In the genomic region with DNA sequence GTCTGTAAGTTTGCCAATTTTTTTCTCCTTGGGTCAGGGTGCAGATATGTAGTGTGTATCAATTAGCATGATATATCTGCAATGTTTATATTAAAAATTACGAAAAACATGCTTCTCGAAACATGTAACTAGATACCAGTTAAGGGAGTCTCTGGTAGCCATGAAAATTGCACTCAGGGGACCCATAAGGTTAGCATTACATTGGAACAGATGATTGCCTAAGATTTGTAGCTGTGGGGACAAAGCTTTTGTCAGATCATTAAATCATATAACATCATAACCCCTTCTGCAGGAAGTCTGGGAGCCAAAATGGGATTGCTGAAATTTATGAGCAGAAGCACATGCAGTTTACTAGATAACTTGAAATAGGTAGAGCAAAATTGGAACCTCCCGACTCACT, we compare ENCODE assay signal across 23 cellular contexts.
"Had no signal": no experiment of that assay in that cellular context is flagged by ENCODE, and none has a peak within 500 bp of the region (broad histone marks: within the 10 kb centered on the region; RNA-seq: fewer than 3 reads in every experiment).

No MANE protein-coding gene starts in this region.

- H3K9me3 ChIP-seq: ascending aorta, lower lobe of right lung, mucosa of descending colon, right lobe of liver, stomach, transverse colon, uterus had no signal

- H3K27me3 ChIP-seq: adrenal gland, ascending aorta, brain microvascular endothelial cell, right lobe of liver, stomach, transverse colon, uterus had no signal

- H3K4me2 ChIP-seq: smooth muscle cell had no signal

- H3K27ac ChIP-seq: adrenal gland, ascending aorta, brain microvascular endothelial cell, lower lobe of right lung, transverse colon, uterus had no signal

- DNase-seq: activated naive CD4-positive, alpha-beta T cell; activated T-cell treated with anti-CD3 and anti-CD28 coated beads, Interleukin-2, amount 50 U/mL, for 24 hours; adrenal gland; brain microvascular endothelial cell; caudate nucleus; dermis blood vessel endothelial cell; effector CD8-positive, alpha-beta T cell; erythroblast; head of caudate nucleus; islet precursor cell; left colon; lower lobe of right lung; mesendoderm; mucosa of descending colon; nucleus accumbens; posterior cingulate gyrus; stimulated activated CD4-positive, alpha-beta T cell treated with anti-CD3 and anti-CD28 coated beads, Interleukin-15, amount 100 ng/mL, for 24 hours; stomach; transverse colon; uterus had no signal

- H3K36me3 ChIP-seq: adrenal gland, ascending aorta, brain microvascular endothelial cell, lower lobe of right lung, right lobe of liver, stomach, transverse colon, uterus had no signal

- H3K4me3 ChIP-seq: adrenal gland, ascending aorta, lower lobe of right lung, mucosa of descending colon, right lobe of liver, smooth muscle cell, stomach, transverse colon, uterus had no signal

- H3K4me1 ChIP-seq: adrenal gland, ascending aorta, lower lobe of right lung, stomach, transverse colon, uterus had no signal
